Comparison of ENCODE assay signal across 18 cellular contexts in the genomic region with DNA sequence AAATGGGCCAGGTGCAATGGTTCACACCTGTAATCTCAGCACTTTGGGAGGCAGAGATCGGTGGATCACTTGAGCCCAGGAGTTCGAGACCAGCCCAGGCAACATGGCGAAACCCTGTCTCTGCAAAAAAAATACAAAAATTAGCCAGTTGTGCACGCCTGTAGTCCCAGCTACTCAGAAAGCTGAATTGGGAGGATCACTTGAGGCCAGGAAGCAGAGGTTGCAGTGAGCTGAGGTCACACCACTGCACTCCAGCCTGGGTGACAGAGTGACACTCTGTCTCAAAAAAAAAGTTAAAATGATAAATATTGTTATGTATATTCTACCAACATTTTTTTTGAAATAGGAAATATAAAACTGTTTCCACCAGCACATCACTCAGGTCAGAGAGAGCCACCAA.
DNase-seq lines count a peak whose midpoint lies in the region; ATAC-seq and TF ChIP-seq lines count a peak whose summit lies in the region.
"Had no signal": no experiment of that assay in that cellular context is flagged by ENCODE, and none has a peak within 500 bp of the region (broad histone marks: within the 10 kb centered on the region; RNA-seq: fewer than 3 reads in every experiment).

No MANE protein-coding gene starts in this region.

- POLR2A ChIA-PET in activated CD8-positive, alpha-beta T cell treated with anti-CD3 and anti-CD28 coated beads, Interleukin-2, amount 10 ng/mL, durations not matched to agents 7 days and 5 days (lab: Charles Lee), result interaction anchor here (0.6 kb wide), 1 partner anchor 20 kb away, joined by 3 read pairs; no protein-coding TSS in a partner anchor
- POLR2A ChIA-PET in activated CD8-positive, alpha-beta T cell treated with anti-CD3 and anti-CD28 coated beads for 36 hours (lab: Charles Lee), result no interaction called here

- CTCF ChIA-PET in activated CD8-positive, alpha-beta T cell treated with anti-CD3 and anti-CD28 coated beads, Interleukin-2, amount 10 ng/mL, durations not matched to agents 7 days and 5 days (lab: Charles Lee), result interaction anchor here (0.6 to 1.5 kb wide), 4 partner anchors 8 to 580 kb away, joined by 3 to 4 read pairs (median 3); partner anchors contain the start of gene NDUFA12
- CTCF ChIA-PET in activated CD8-positive, alpha-beta T cell treated with anti-CD3 and anti-CD28 coated beads for 36 hours (lab: Charles Lee), result interaction anchor here (1.1 kb wide), 1 partner anchor 135 kb away, joined by 4 read pairs; the partner anchor contains the start of gene NR2C1

- peak; percentile 49 for DNase-seq in activated CD8-positive, alpha-beta T cell treated with anti-CD3 and anti-CD28 coated beads, Interleukin-2, amount 10 ng/mL, durations not matched to agents 7 days and 5 days
- DNase-seq in activated CD8-positive, alpha-beta T cell treated with anti-CD3 and anti-CD28 coated beads for 36 hours, result no peak
- DNase-seq in Kasumi-1 (lab: John Stamatoyannopoulos, UW) (peak; percentile 9 to 15), COR-L47 (lab: John Stamatoyannopoulos, UW) (no peak), Ammon's horn (ENCODE audit: low spot score) (no peak)
- no peak for DNase-seq in T-helper 2 cell treated with Interferon-gamma antibody and Interleukin-4, amounts not matched to agents 5 μg/mL and 100 μg/mL, for 36 hours (ENCODE audit: low spot score)
- DNase-seq in natural killer cell treated with Interleukin-12 subunit alpha and Interleukin-12 subunit beta and Interleukin-15 and Interleukin-18, amount 100 ng/mL, for 72 hours (ENCODE audit: low spot score), result no peak
- DNase-seq: BE2C, DMS79, MM.1S, NCI-H1092 treated with DMSO at 0.1 percent for 48 hours, NCI-H2029 treated with DMSO at 0.1 percent for 48 hours, NCI-H226, NCI-H524 treated with DMSO at 0.1 percent for 48 hours, NCI-H82, SIG-M5, SK-N-SH had no signal

- H3K27ac Mint-ChIP-seq in activated CD8-positive, alpha-beta T cell treated with anti-CD3 and anti-CD28 coated beads, Interleukin-2, amount 10 ng/mL, durations not matched to agents 7 days and 5 days, result peak overlapping the region; percentile 44
- H3K27ac Mint-ChIP-seq in activated CD8-positive, alpha-beta T cell treated with anti-CD3 and anti-CD28 coated beads for 36 hours, result no peak overlapping the region
- H3K27ac Mint-ChIP-seq in T-helper 2 cell treated with Interferon-gamma antibody and Interleukin-4, amounts not matched to agents 5 μg/mL and 100 μg/mL, for 36 hours, result peak overlapping the region; percentile 26
- peak overlapping the region; percentile 70 to 81 for H3K27ac Mint-ChIP-seq in natural killer cell treated with Interleukin-12 subunit alpha and Interleukin-12 subunit beta and Interleukin-15 and Interleukin-18, amount 100 ng/mL, for 72 hours

- ATAC-seq in activated CD8-positive, alpha-beta T cell treated with anti-CD3 and anti-CD28 coated beads, Interleukin-2, amount 10 ng/mL, durations not matched to agents 7 days and 5 days, result peak; percentile 56
- no peak for ATAC-seq in activated CD8-positive, alpha-beta T cell treated with anti-CD3 and anti-CD28 coated beads for 36 hours
- ATAC-seq in natural killer cell treated with Interleukin-12 subunit alpha and Interleukin-12 subunit beta and Interleukin-15 and Interleukin-18, amount 100 ng/mL, for 72 hours, result peak in 1 of 2 donors; percentile 31
- ATAC-seq: Panc1 had no signal

- peaks cover 6% of the 10 kb centered on the region for H3K9me3 Mint-ChIP-seq in activated CD8-positive, alpha-beta T cell treated with anti-CD3 and anti-CD28 coated beads, Interleukin-2, amount 10 ng/mL, durations not matched to agents 7 days and 5 days (ENCODE audit: insufficient read depth)
- peaks cover 1% of the 10 kb centered on the region for H3K9me3 Mint-ChIP-seq in activated CD8-positive, alpha-beta T cell treated with anti-CD3 and anti-CD28 coated beads for 36 hours
- peaks cover 4% of the 10 kb centered on the region for H3K9me3 Mint-ChIP-seq in T-helper 2 cell treated with Interferon-gamma antibody and Interleukin-4, amounts not matched to agents 5 μg/mL and 100 μg/mL, for 36 hours
- no peaks in the 10 kb centered on the region for H3K9me3 Mint-ChIP-seq in natural killer cell treated with Interleukin-12 subunit alpha and Interleukin-12 subunit beta and Interleukin-15 and Interleukin-18, amount 100 ng/mL, for 72 hours

- peaks cover 12% of the 10 kb centered on the region for H3K36me3 Mint-ChIP-seq in activated CD8-positive, alpha-beta T cell treated with anti-CD3 and anti-CD28 coated beads, Interleukin-2, amount 10 ng/mL, durations not matched to agents 7 days and 5 days (ENCODE audit: low read depth)
- H3K36me3 Mint-ChIP-seq in activated CD8-positive, alpha-beta T cell treated with anti-CD3 and anti-CD28 coated beads for 36 hours (ENCODE audit: low read depth), result no peaks in the 10 kb centered on the region
- H3K36me3 Mint-ChIP-seq in T-helper 2 cell treated with Interferon-gamma antibody and Interleukin-4, amounts not matched to agents 5 μg/mL and 100 μg/mL, for 36 hours (ENCODE audit: low read depth), result peaks cover 8% of the 10 kb centered on the region
- peaks cover 2% of the 10 kb centered on the region for H3K36me3 Mint-ChIP-seq in natural killer cell treated with Interleukin-12 subunit alpha and Interleukin-12 subunit beta and Interleukin-15 and Interleukin-18, amount 100 ng/mL, for 72 hours

- intact Hi-C loops in activated CD8-positive, alpha-beta T cell treated with anti-CD3 and anti-CD28 coated beads for 36 hours (cut with micrococcal nuclease), result no loop called here

- H3K27me3 Mint-ChIP-seq in activated CD8-positive, alpha-beta T cell treated with anti-CD3 and anti-CD28 coated beads, Interleukin-2, amount 10 ng/mL, durations not matched to agents 7 days and 5 days (ENCODE audit: low read depth), result no peaks in the 10 kb centered on the region
- no peaks in the 10 kb centered on the region for H3K27me3 Mint-ChIP-seq in activated CD8-positive, alpha-beta T cell treated with anti-CD3 and anti-CD28 coated beads for 36 hours
- H3K27me3 Mint-ChIP-seq in T-helper 2 cell treated with Interferon-gamma antibody and Interleukin-4, amounts not matched to agents 5 μg/mL and 100 μg/mL, for 36 hours (ENCODE audit: low read depth), result no peaks in the 10 kb centered on the region
- no peaks in the 10 kb centered on the region for H3K27me3 Mint-ChIP-seq in natural killer cell treated with Interleukin-12 subunit alpha and Interleukin-12 subunit beta and Interleukin-15 and Interleukin-18, amount 100 ng/mL, for 72 hours

- no peak overlapping the region for H3K4me3 Mint-ChIP-seq in activated CD8-positive, alpha-beta T cell treated with anti-CD3 and anti-CD28 coated beads, Interleukin-2, amount 10 ng/mL, durations not matched to agents 7 days and 5 days
- H3K4me3 Mint-ChIP-seq in activated CD8-positive, alpha-beta T cell treated with anti-CD3 and anti-CD28 coated beads for 36 hours, result no peak overlapping the region
- no peak overlapping the region for H3K4me3 Mint-ChIP-seq in T-helper 2 cell treated with Interferon-gamma antibody and Interleukin-4, amounts not matched to agents 5 μg/mL and 100 μg/mL, for 36 hours
- H3K4me3 Mint-ChIP-seq in natural killer cell treated with Interleukin-12 subunit alpha and Interleukin-12 subunit beta and Interleukin-15 and Interleukin-18, amount 100 ng/mL, for 72 hours, result peak overlapping the region; percentile 10

- H3K4me1 Mint-ChIP-seq in activated CD8-positive, alpha-beta T cell treated with anti-CD3 and anti-CD28 coated beads, Interleukin-2, amount 10 ng/mL, durations not matched to agents 7 days and 5 days (ENCODE audit: low read depth), result peaks cover 43% of the 10 kb centered on the region
- peaks cover 21% of the 10 kb centered on the region for H3K4me1 Mint-ChIP-seq in activated CD8-positive, alpha-beta T cell treated with anti-CD3 and anti-CD28 coated beads for 36 hours (ENCODE audit: low read depth)
- peaks cover 29% of the 10 kb centered on the region for H3K4me1 Mint-ChIP-seq in T-helper 2 cell treated with Interferon-gamma antibody and Interleukin-4, amounts not matched to agents 5 μg/mL and 100 μg/mL, for 36 hours (ENCODE audit: low read depth)
- peaks cover 37% of the 10 kb centered on the region in 2 donors for H3K4me1 Mint-ChIP-seq in natural killer cell treated with Interleukin-12 subunit alpha and Interleukin-12 subunit beta and Interleukin-15 and Interleukin-18, amount 100 ng/mL, for 72 hours (ENCODE audit: low read depth in 2 of 2)

- TF ChIP-seq CTCF in activated CD8-positive, alpha-beta T cell treated with anti-CD3 and anti-CD28 coated beads for 36 hours (IDR thresholded peaks at IDR 0.05), result no peak

Comparison
In these comparisons a context has a peak if more than half of its experiments do, and no peak if none do; other contexts are left out.
1. DNase-seq: peak in activated CD8-positive, alpha-beta T cell treated with anti-CD3 and anti-CD28 coated beads, Interleukin-2, amount 10 ng/mL, durations not matched to agents 7 days and 5 days (single experiment) and Kasumi-1 (2 of 2); none in activated CD8-positive, alpha-beta T cell treated with anti-CD3 and anti-CD28 coated beads for 36 hours (single experiment), T-helper 2 cell treated with Interferon-gamma antibody and Interleukin-4, amounts not matched to agents 5 μg/mL and 100 μg/mL, for 36 hours (single experiment), natural killer cell treated with Interleukin-12 subunit alpha and Interleukin-12 subunit beta and Interleukin-15 and Interleukin-18, amount 100 ng/mL, for 72 hours (single experiment), COR-L47 (single experiment) and Ammon's horn (single experiment).